In genomic region chr15:70855764-70856163, GRCh38 we compare ENCODE assay signal across 2 cellular contexts.
TF ChIP-seq lines count a peak whose summit lies in the region.

No MANE protein-coding gene starts in this region.

TF ChIP-seq in A549, 52 proteins besides CTCF, POLR2A, EP300 and RAD21:
- no peak for TF ChIP-seq RARB (CRISPR knock-in tag; IDR thresholded peaks at IDR 0.05)

TF ChIP-seq in GM12878, 131 proteins besides CTCF, POLR2A, EP300 and RAD21:
- TF ChIP-seq NFIC (IDR thresholded peaks at IDR 0.05; ENCODE audit: low read depth, low read length) (peak; percentile 21; the same call in 1 of the 2 replicates), NR2C1 (IDR thresholded peaks at IDR 0.05) (no peak), ZNF207 (IDR thresholded peaks at IDR 0.05; ENCODE audit: borderline replicate concordance) (no peak), TCF3 (IDR thresholded peaks at IDR 0.05; ENCODE audit: borderline replicate concordance, insufficient read depth, low read depth, low read length) (0 out of 2 replicates have a peak, but pooled peaks have one; percentile 45), RUNX3 (IDR thresholded peaks at IDR 0.05; ENCODE audit: low read length) (peak; percentile 20; the same call in 1 of the 2 replicates), TCF12 (IDR thresholded peaks at IDR 0.05; ENCODE audit: low read depth, low read length) (peak; percentile 66; the same call in 1 of the 2 replicates), SPI1 (IDR thresholded peaks at IDR 0.05; ENCODE audit: borderline replicate concordance, insufficient read depth, low read depth, low read length) (peak; percentile 56; the same call in 1 of the 2 replicates)
